ENCODE assay signal across 12 cellular contexts in genomic region chr12:68174761-68175160, GRCh38. TPM values are rescaled to one million over a fixed set of nuclear protein-coding genes. Genes with fewer than 3 reads are reported as not detected.
A peak's percentile ranks its signal among the peaks of the same experiment; 100 is the strongest.
DNase-seq lines count a peak whose midpoint lies in the region; ATAC-seq and TF ChIP-seq lines count a peak whose summit lies in the region.
"Not testable (repeated sequence)": the region's sequence is repeated elsewhere in the genome, so short reads cannot be mapped to it uniquely, and the experiment has no call there.
"Had no signal": no experiment of that assay in that cellular context is flagged by ENCODE, and none has a peak within 500 bp of the region (broad histone marks: within the 10 kb centered on the region; RNA-seq: fewer than 3 reads in every experiment).

No MANE protein-coding gene starts in this region.

- not testable (repeated sequence) for ATAC-seq in activated T-helper 17 cell treated with anti-CD3 and anti-CD28 coated beads, Interleukin-2, amount 50 U/mL, for 72 hours (replicated peaks); activated naive CD8-positive, alpha-beta T cell treated with anti-CD3 and anti-CD28 coated beads, Interleukin-2, amount 50 U/mL, for 24 hours; memory B cell (ENCODE audit: low read depth)

- H3K27me3 Mint-ChIP-seq in CD4-positive, alpha-beta memory T cell; activated CD4-positive, alpha-beta T cell treated with anti-CD3 and anti-CD28 coated beads, Interleukin-2, amount 10 ng/mL, durations not matched to agents 7 days and 5 days; activated T-helper 17 cell treated with anti-CD3 and anti-CD28 coated beads, Interleukin-2, amount 50 U/mL, for 72 hours; activated naive CD8-positive, alpha-beta T cell treated with anti-CD3 and anti-CD28 coated beads, Interleukin-2, amount 50 U/mL, for 24 hours; memory B cell: not testable (repeated sequence)

- not testable (repeated sequence) for H3K9me2 ChIP-seq in OCI-LY7 (ENCODE audit: insufficient read depth, low read length)

- intact Hi-C loops in CD4-positive, alpha-beta memory T cell (cut with micrococcal nuclease): loop anchor here (2.0 to 5.0 kb wide), 2 partner anchors 16 to 48 kb away; partner anchors contain the start of gene IFNG
- intact Hi-C loops in OCI-LY7 (cut with micrococcal nuclease; ENCODE audit: unreplicated experiment); spleen (cut with DNase I; ENCODE audit: low total_unique reads): not testable (repeated sequence)

- not testable (repeated sequence) for BruUV-seq in OCI-LY7 (replicated peaks; lab: Mats Ljungman, UMichigan)

- CTCF ChIA-PET in CD4-positive, alpha-beta memory T cell (lab: Charles Lee; ENCODE audit: partially characterized antibody): interaction anchor here (2.7 to 3.9 kb wide), 2 partner anchors 48 to 60 kb away, joined by 7 to 28 read pairs; no protein-coding TSS in a partner anchor
- CTCF ChIA-PET in OCI-LY7 (lab: Charles Lee; ENCODE audit: unreplicated experiment); activated CD4-positive, alpha-beta T cell treated with anti-CD3 and anti-CD28 coated beads, Interleukin-2, amount 10 ng/mL, durations not matched to agents 7 days and 5 days (lab: Charles Lee): not testable (repeated sequence)

- TF ChIP-seq POLR2A in spleen (IDR thresholded peaks at IDR 0.05): not testable (repeated sequence)

- not testable (repeated sequence) for H3K36me3 Mint-ChIP-seq in CD4-positive, alpha-beta memory T cell; activated CD4-positive, alpha-beta T cell treated with anti-CD3 and anti-CD28 coated beads, Interleukin-2, amount 10 ng/mL, durations not matched to agents 7 days and 5 days (ENCODE audit: low read depth); activated T-helper 17 cell treated with anti-CD3 and anti-CD28 coated beads, Interleukin-2, amount 50 U/mL, for 72 hours (ENCODE audit: low read depth); activated naive CD8-positive, alpha-beta T cell treated with anti-CD3 and anti-CD28 coated beads, Interleukin-2, amount 50 U/mL, for 24 hours (ENCODE audit: low read depth); memory B cell

- POLR2A ChIA-PET in CD4-positive, alpha-beta memory T cell (lab: Charles Lee; ENCODE audit: partially characterized antibody): interaction anchor here (1.1 kb wide), 1 partner anchor 17 kb away, joined by 4 read pairs; no protein-coding TSS in a partner anchor
- POLR2A ChIA-PET in OCI-LY7 (lab: Charles Lee); activated CD4-positive, alpha-beta T cell treated with anti-CD3 and anti-CD28 coated beads, Interleukin-2, amount 10 ng/mL, durations not matched to agents 7 days and 5 days (lab: Charles Lee): not testable (repeated sequence)

- not testable (repeated sequence) for H4K20me1 ChIP-seq in OCI-LY7 (ENCODE audit: insufficient read depth, low read length)

- peaks cover 36 to 57% (median 48%) of the 10 kb centered on the region in 4 donors for H3K4me1 Mint-ChIP-seq in CD4-positive, alpha-beta memory T cell
- H3K4me1 Mint-ChIP-seq in activated CD4-positive, alpha-beta T cell treated with anti-CD3 and anti-CD28 coated beads, Interleukin-2, amount 10 ng/mL, durations not matched to agents 7 days and 5 days: peaks cover 52% of the 10 kb centered on the region
- peaks cover 38% of the 10 kb centered on the region for H3K4me1 Mint-ChIP-seq in activated T-helper 17 cell treated with anti-CD3 and anti-CD28 coated beads, Interleukin-2, amount 50 U/mL, for 72 hours
- peaks cover 61% of the 10 kb centered on the region for H3K4me1 Mint-ChIP-seq in activated naive CD8-positive, alpha-beta T cell treated with anti-CD3 and anti-CD28 coated beads, Interleukin-2, amount 50 U/mL, for 24 hours
- peaks cover 14% of the 10 kb centered on the region for H3K4me1 Mint-ChIP-seq in memory B cell

- H3K79me2 ChIP-seq in OCI-LY7 (ENCODE audit: insufficient read depth, low read depth, low read length): not testable (repeated sequence)

- peaks cover 47% of the 10 kb centered on the region for H3K4me1 ChIP-seq in CD4-positive, alpha-beta memory T cell (ENCODE audit: insufficient read depth, low read length)
- H3K4me1 ChIP-seq in OCI-LY7 (ENCODE audit: insufficient read depth, low read length, poor library complexity, severe bottlenecking): peaks cover 32% of the 10 kb centered on the region
- peaks cover 0 to 23% (median 11%) of the 10 kb centered on the region in 6 donors for H3K4me1 ChIP-seq in spleen

- H3K4me3 Mint-ChIP-seq in CD4-positive, alpha-beta memory T cell: peak overlapping the region in 6 of 8 donors; percentile 19 to 90 (median 74)
- H3K4me3 Mint-ChIP-seq in activated CD4-positive, alpha-beta T cell treated with anti-CD3 and anti-CD28 coated beads, Interleukin-2, amount 10 ng/mL, durations not matched to agents 7 days and 5 days: not testable (repeated sequence)
- peak overlapping the region; percentile 72 for H3K4me3 Mint-ChIP-seq in activated T-helper 17 cell treated with anti-CD3 and anti-CD28 coated beads, Interleukin-2, amount 50 U/mL, for 72 hours
- H3K4me3 Mint-ChIP-seq in activated naive CD8-positive, alpha-beta T cell treated with anti-CD3 and anti-CD28 coated beads, Interleukin-2, amount 50 U/mL, for 24 hours: peak overlapping the region; percentile 58
- H3K4me3 Mint-ChIP-seq in memory B cell: peak overlapping the region; percentile 78

- 90 to 95% (median 95%) methylated on average over 3 of the region's 3 CpGs for WGBS in spleen, 5 donors

- not testable (repeated sequence) for H3K27me3 ChIP-seq in CD4-positive, alpha-beta memory T cell (ENCODE audit: insufficient read depth, low read length); spleen (replicated peaks in 1 of 7)

- not testable (repeated sequence) for TF ChIP-seq CTCF in OCI-LY7 (conservative IDR thresholded peaks at IDR 0.05; ENCODE audit: low read length); spleen (IDR thresholded peaks at IDR 0.05 in 8 of 11, conservative IDR thresholded peaks at IDR 0.05 in 3 of 11)

- peak overlapping the region; percentile 51; the same call in 1 of the 2 replicates for H3K4me2 ChIP-seq in OCI-LY7 (ENCODE audit: low read length)

- H2AFZ ChIP-seq in OCI-LY7 (ENCODE audit: low read length): not testable (repeated sequence)

- peak overlapping the region; percentile 90 to 97 (median 92) for H3K27ac Mint-ChIP-seq in CD4-positive, alpha-beta memory T cell
- H3K27ac Mint-ChIP-seq in activated CD4-positive, alpha-beta T cell treated with anti-CD3 and anti-CD28 coated beads, Interleukin-2, amount 10 ng/mL, durations not matched to agents 7 days and 5 days: peak overlapping the region; percentile 31
- not testable (repeated sequence) for H3K27ac Mint-ChIP-seq in activated T-helper 17 cell treated with anti-CD3 and anti-CD28 coated beads, Interleukin-2, amount 50 U/mL, for 72 hours
- peak overlapping the region; percentile 4 for H3K27ac Mint-ChIP-seq in activated naive CD8-positive, alpha-beta T cell treated with anti-CD3 and anti-CD28 coated beads, Interleukin-2, amount 50 U/mL, for 24 hours
- peak overlapping the region; percentile 96 for H3K27ac Mint-ChIP-seq in memory B cell

- not testable (repeated sequence) for DNase-seq in CD4-positive, alpha-beta memory T cell; OCI-LY7 (ENCODE audit: low spot score); activated CD4-positive, alpha-beta T cell treated with anti-CD3 and anti-CD28 coated beads, Interleukin-2, amount 10 ng/mL, durations not matched to agents 7 days and 5 days; activated naive CD8-positive, alpha-beta T cell treated with anti-CD3 and anti-CD28 coated beads, Interleukin-2, amount 50 U/mL, for 24 hours; memory B cell (ENCODE audit: low spot score in 2 of 2); spleen

- H3K36me3 ChIP-seq in CD4-positive, alpha-beta memory T cell (ENCODE audit: insufficient read depth, low read length); OCI-LY7 (ENCODE audit: insufficient read depth, low read length); spleen: not testable (repeated sequence)

- not testable (repeated sequence) for H3K9me3 ChIP-seq in CD4-positive, alpha-beta memory T cell (ENCODE audit: control insufficient read depth in 1 of 2, low read length in 2 of 2); OCI-LY7 (ENCODE audit: low read length); spleen

- H3K9me3 Mint-ChIP-seq in CD4-positive, alpha-beta memory T cell; activated CD4-positive, alpha-beta T cell treated with anti-CD3 and anti-CD28 coated beads, Interleukin-2, amount 10 ng/mL, durations not matched to agents 7 days and 5 days; activated T-helper 17 cell treated with anti-CD3 and anti-CD28 coated beads, Interleukin-2, amount 50 U/mL, for 72 hours; activated naive CD8-positive, alpha-beta T cell treated with anti-CD3 and anti-CD28 coated beads, Interleukin-2, amount 50 U/mL, for 24 hours; memory B cell: not testable (repeated sequence)

- peak overlapping the region; percentile 58 for H3K27ac ChIP-seq in CD4-positive, alpha-beta memory T cell (ENCODE audit: low read depth, low read length)
- H3K27ac ChIP-seq in OCI-LY7 (ENCODE audit: low read depth, low read length, poor library complexity, severe bottlenecking) (peak overlapping the region; percentile 78), spleen (peak overlapping the region in 5 of 8 donors; percentile 57 to 78 (median 62))

- not testable (repeated sequence) for H3K4me3 ChIP-seq in CD4-positive, alpha-beta memory T cell (ENCODE audit: low read length in 2 of 2); OCI-LY7 (ENCODE audit: low read depth, low read length, poor library complexity, severe bottlenecking); spleen

RNA-seq across cellular contexts. Expression of gene IFNG, which starts 15.2 kb away (rescaled TPM):
- total RNA-seq in CD4-positive, alpha-beta memory T cell: under 1 TPM; 0.55 to 0.73 TPM
- polyA plus RNA-seq in CD4-positive, alpha-beta memory T cell: 1 to 10 TPM; 2.8 to 3.0 TPM
- total RNA-seq in OCI-LY7 (2014; rRNA removed; shearing (Covaris generic)): not detected in 2 replicates
- not detected in 2 replicates for total RNA-seq in OCI-LY7 (2022)
- total RNA-seq in activated CD4-positive, alpha-beta T cell treated with anti-CD3 and anti-CD28 coated beads, Interleukin-2, amount 10 ng/mL, durations not matched to agents 7 days and 5 days: 1 to 10 TPM; 2.8 to 3.4 TPM
- 10 to 100 TPM; 33.2 to 51.7 TPM for total RNA-seq in activated T-helper 17 cell treated with anti-CD3 and anti-CD28 coated beads, Interleukin-2, amount 50 U/mL, for 72 hours
- 1 to 10 TPM in 2 of 7 donors, under 1 TPM in 4, not detected in 1; 0.51 to 2.2 (median 0.80) TPM for total RNA-seq in spleen
- under 1 TPM; 0.23 to 0.58 (median 0.24) TPM for polyA plus RNA-seq in spleen
- total RNA-seq: H7, HFFc6, MCF 10A, Peyer's patch had no signal
- polyA plus RNA-seq: CD14-positive monocyte had no signal

RNA-seq across cellular contexts. Expression of gene IL26, which starts 50.8 kb away (rescaled TPM):
- total RNA-seq in CD4-positive, alpha-beta memory T cell: not detected
- polyA plus RNA-seq in CD4-positive, alpha-beta memory T cell: under 1 TPM in 1 of 2 donors, not detected in 1; 0.30 TPM
- not detected in 2 replicates for total RNA-seq in OCI-LY7 (2014; rRNA removed; shearing (Covaris generic))
- total RNA-seq in OCI-LY7 (2022) (not detected in 2 replicates), spleen (under 1 TPM in 1 of 7 donors, not detected in 6; 0.27 TPM)
- total RNA-seq in activated CD4-positive, alpha-beta T cell treated with anti-CD3 and anti-CD28 coated beads, Interleukin-2, amount 10 ng/mL, durations not matched to agents 7 days and 5 days: under 1 TPM; 0.50 to 1.00 TPM
- 10 to 100 TPM in 1 of 2 donors, 1 to 10 TPM in 1; 8.0 to 66.8 TPM for total RNA-seq in activated T-helper 17 cell treated with anti-CD3 and anti-CD28 coated beads, Interleukin-2, amount 50 U/mL, for 72 hours
- polyA plus RNA-seq in spleen: not detected
- total RNA-seq: H7, HFFc6, MCF 10A, Peyer's patch had no signal
- polyA plus RNA-seq: CD14-positive monocyte had no signal

Comparison
In these comparisons a context has a peak if more than half of its experiments do, and no peak if none do; other contexts are left out.
1. RNA of gene IFNG, which starts 15.2 kb away (total RNA-seq): 33.2 to 51.7 TPM in activated T-helper 17 cell treated with anti-CD3 and anti-CD28 coated beads, Interleukin-2, amount 50 U/mL, for 72 hours; 2.8 to 3.4 TPM in activated CD4-positive, alpha-beta T cell treated with anti-CD3 and anti-CD28 coated beads, Interleukin-2, amount 10 ng/mL, durations not matched to agents 7 days and 5 days, 0.55 to 0.73 TPM in CD4-positive, alpha-beta memory T cell, 0.51 to 2.2 TPM in spleen and not detected in OCI-LY7; every median in the first group is over 4 times any median in the second.
2. RNA of gene IL26, which starts 50.8 kb away (total RNA-seq): 8.0 to 66.8 TPM in activated T-helper 17 cell treated with anti-CD3 and anti-CD28 coated beads, Interleukin-2, amount 50 U/mL, for 72 hours; 0.50 to 1.00 TPM in activated CD4-positive, alpha-beta T cell treated with anti-CD3 and anti-CD28 coated beads, Interleukin-2, amount 10 ng/mL, durations not matched to agents 7 days and 5 days, not detected in CD4-positive, alpha-beta memory T cell, not detected in OCI-LY7 and 0.27 TPM in spleen; every median in the first group is over 4 times any median in the second.
3. Peak in every context shown above with its lines, with median percentiles within 50 percentile points of each other: H3K27ac ChIP-seq.